ENCODE assay signal across 9 cellular contexts in genomic region chr9:134895849-134896833, GRCh38. TPM values are rescaled to one million over a fixed set of nuclear protein-coding genes. Genes with fewer than 3 reads are reported as not detected.
DNase-seq lines count a peak whose midpoint lies in the region; ATAC-seq, FAIRE-seq and TF ChIP-seq lines count a peak whose summit lies in the region.
"Had no signal": no experiment of that assay in that cellular context is flagged by ENCODE, and none has a peak within 500 bp of the region (broad histone marks: within the 10 kb centered on the region; RNA-seq: fewer than 3 reads in every experiment).

No MANE protein-coding gene starts in this region.

- H4K12ac ChIP-seq in trophoblast cell (ENCODE audit: low read depth, low read length): no peak overlapping the region

- H3K18ac ChIP-seq in trophoblast cell (ENCODE audit: low read length): no peak overlapping the region

- H2BK12ac ChIP-seq in trophoblast cell (ENCODE audit: low read length): no peak overlapping the region

- H3K4me2 ChIP-seq in trophoblast cell (ENCODE audit: low read length): no peak overlapping the region

- no peaks in the 10 kb centered on the region for H3K79me2 ChIP-seq in trophoblast cell (ENCODE audit: control insufficient read depth, insufficient read depth, low read length, poor library complexity)

- H3K4me3 ChIP-seq in SK-N-MC: peak overlapping the region; percentile 65
- H3K4me3 ChIP-seq in small intestine (ENCODE audit: low read depth in 1 of 2, low read length in 2 of 2): no peak overlapping the region
- no peak overlapping the region for H3K4me3 ChIP-seq in trophoblast cell (ENCODE audit: low read depth, low read length)

- peak overlapping the region; percentile 97 for H3K27ac ChIP-seq in SK-N-MC
- H3K27ac ChIP-seq in small intestine (ENCODE audit: low read depth in 1 of 2, low read length in 1 of 2): peak overlapping the region in 1 of 2 donors; percentile 69
- H3K27ac ChIP-seq in trophoblast cell (ENCODE audit: low read depth, low read length): no peak overlapping the region

- no peak overlapping the region for H3K14ac ChIP-seq in trophoblast cell (ENCODE audit: low read length)

- H2AK5ac ChIP-seq in trophoblast cell (ENCODE audit: low read length): no peak overlapping the region

- H4K8ac ChIP-seq in trophoblast cell (ENCODE audit: low read depth, low read length): no peak overlapping the region

- H3K27me3 ChIP-seq in small intestine (ENCODE audit: control insufficient read depth in 2 of 2, insufficient read depth in 2 of 2, low read length in 2 of 2) (no peaks in the 10 kb centered on the region), trophoblast cell (ENCODE audit: insufficient read depth, low read length) (no peaks in the 10 kb centered on the region)

- H3K9ac ChIP-seq in SK-N-MC (ENCODE audit: insufficient read length) (peak overlapping the region; percentile 25), trophoblast cell (ENCODE audit: low read length) (no peak overlapping the region)

- ATAC-seq in HG03095 (IDR thresholded peaks at IDR 0.05; ENCODE audit: unreplicated experiment): no peak

- no peak overlapping the region for H2AFZ ChIP-seq in trophoblast cell (ENCODE audit: insufficient read depth, low read length, poor library complexity)

- no peaks in the 10 kb centered on the region for H3K36me3 ChIP-seq in SK-N-MC (ENCODE audit: insufficient read depth, low read length)
- no peaks in the 10 kb centered on the region for H3K36me3 ChIP-seq in small intestine (ENCODE audit: control insufficient read depth in 2 of 2, insufficient read depth in 2 of 2, low read length in 2 of 2)
- H3K36me3 ChIP-seq in trophoblast cell (ENCODE audit: control insufficient read depth in 1 of 2, insufficient read depth in 2 of 2, low read length in 2 of 2): no peaks in the 10 kb centered on the region

- H2BK5ac ChIP-seq in trophoblast cell (ENCODE audit: low read depth, low read length, poor library complexity): no peak overlapping the region

- H3K79me1 ChIP-seq in trophoblast cell (ENCODE audit: low read length): no peaks in the 10 kb centered on the region

- no peak overlapping the region for H2BK120ac ChIP-seq in trophoblast cell (ENCODE audit: insufficient read depth, low read length, poor library complexity)

- H3K4me1 ChIP-seq in small intestine (ENCODE audit: control insufficient read depth in 2 of 2, insufficient read depth in 1 of 2, low read depth in 1 of 2, low read length in 1 of 2) (no peaks in the 10 kb centered on the region), trophoblast cell (ENCODE audit: control insufficient read depth in 1 of 2, insufficient read depth in 2 of 2, low read length in 2 of 2) (no peaks in the 10 kb centered on the region)

- H3K9me3 ChIP-seq in SK-N-MC (ENCODE audit: low read depth, low read length): no peaks in the 10 kb centered on the region; the same call in 1 of the 2 replicates
- H3K9me3 ChIP-seq in small intestine (ENCODE audit: control insufficient read depth, low read depth): no peaks in the 10 kb centered on the region
- peaks cover 14% of the 10 kb centered on the region for H3K9me3 ChIP-seq in trophoblast cell (ENCODE audit: insufficient read depth, low read depth, low read length)

- no peak overlapping the region for H3K4ac ChIP-seq in trophoblast cell (ENCODE audit: low read depth, low read length)

- DNase-seq in H54 (ENCODE audit: insufficient read length, low spot score) (peak; percentile 92), SK-N-MC (ENCODE audit: low read depth, low spot score) (peak; percentile 93), glomerular endothelial cell (ENCODE audit: extremely low read depth, low read depth, low spot score) (peak; percentile 54), small intestine (peak; percentile 1), GM12892 (ENCODE audit: insufficient read length) (no peak), trophoblast cell (no peak), RKO (ENCODE audit: low spot score) (no peak)

- TF ChIP-seq POLR2A in H54 (IDR thresholded peaks at IDR 0.05; ENCODE audit: low read depth, low read length): no peak
- TF ChIP-seq POLR2A in GM12892 (IDR thresholded peaks at IDR 0.05; ENCODE audit: low read depth, low read length): no peak

- H3K23ac ChIP-seq in trophoblast cell (ENCODE audit: low read length): no peak overlapping the region

- FAIRE-seq in H54 (lab: Jason Lieb, UNC): peak; percentile 88
- FAIRE-seq in small intestine (lab: Jason Lieb, UNC): no peak
- FAIRE-seq in GM12892 (lab: Jason Lieb, UNC): no peak

- 38 to 49% (median 44%) methylated on average over 14 of the region's 14 CpGs for WGBS in small intestine, 3 donors
- WGBS in trophoblast cell (ENCODE audit: extremely low coverage, insufficient coverage, insufficient read length): no CpG with 5 or more reads among the region's 14 CpGs

- no peak overlapping the region for H4K91ac ChIP-seq in trophoblast cell (ENCODE audit: low read depth, low read length)

RNA-seq across cellular contexts. Expression of gene FCN2, which starts 15.5 kb away (rescaled TPM):
- total RNA-seq in glomerular endothelial cell: not detected in 2 replicates
- not detected for polyA plus RNA-seq in small intestine
- not detected for polyA plus RNA-seq in GM12892 (2012; ENCODE audit: missing spikeins)
- not detected in 2 replicates for polyA plus RNA-seq in trophoblast cell (2013)
- polyA plus RNA-seq: IgD-negative memory B cell had no signal

RNA-seq across cellular contexts. Expression of gene FCN1, which starts 21.6 kb away (rescaled TPM):
- not detected in 2 replicates for total RNA-seq in glomerular endothelial cell
- under 1 TPM in 1 of 3 donors, not detected in 2; 0.94 TPM for polyA plus RNA-seq in small intestine
- polyA plus RNA-seq in GM12892 (2012; ENCODE audit: missing spikeins): not detected
- not detected in 2 replicates for polyA plus RNA-seq in trophoblast cell (2013)

Comparison
In these comparisons a context has a peak if more than half of its experiments do, and no peak if none do; other contexts are left out.
1. DNase-seq: peak in H54 (single experiment), SK-N-MC (single experiment), glomerular endothelial cell (single experiment) and small intestine (single experiment); none in GM12892 (single experiment), trophoblast cell (0 of 2) and RKO (single experiment).